ENCODE assay signal across 1 cellular context in genomic region chr7:30465342-30466170, GRCh38.
TF ChIP-seq lines count a peak whose summit lies in the region.

No MANE protein-coding gene starts in this region.

TF ChIP-seq in IMR-90, 13 proteins besides CTCF, POLR2A, EP300 and RAD21:
- TF ChIP-seq CEBPB (IDR thresholded peaks at IDR 0.05; ENCODE audit: low read depth, low read length) (peak; percentile 70), FOS (IDR thresholded peaks at IDR 0.05; ENCODE audit: low read depth, low read length) (no peak)
